Comparison of ENCODE assay signal across 21 cellular contexts in genomic region chr2:16239296-16239850, GRCh38.
"Had no signal": no experiment of that assay in that cellular context is flagged by ENCODE, and none has a peak within 500 bp of the region (broad histone marks: within the 10 kb centered on the region; RNA-seq: fewer than 3 reads in every experiment).

No MANE protein-coding gene starts in this region.

- H3K36me3 Mint-ChIP-seq: naive thymus-derived CD4-positive, alpha-beta T cell; stimulated activated memory B cell treated with anti-CD40 and anti-IgM and Interleukin-4, amounts not matched to agents 10 μg/mL and 1 μg/mL and 100 μg/mL, for 72 hours had no signal

- H3K79me2 ChIP-seq: parathyroid adenoma had no signal

- H3K27me3 ChIP-seq: right lobe of liver, stomach, transverse colon had no signal

- H3K4me1 Mint-ChIP-seq: naive thymus-derived CD4-positive, alpha-beta T cell; stimulated activated memory B cell treated with anti-CD40 and anti-IgM and Interleukin-4, amounts not matched to agents 10 μg/mL and 1 μg/mL and 100 μg/mL, for 72 hours had no signal

- H3K9me3 ChIP-seq: heart right ventricle, prostate gland, right lobe of liver, spleen, stomach, thoracic aorta, transverse colon had no signal

- H2AFZ ChIP-seq: parathyroid adenoma had no signal

- H3K4me1 ChIP-seq: heart right ventricle, parathyroid adenoma, prostate gland, right lobe of liver, spleen, stomach, transverse colon had no signal

- H3K9ac ChIP-seq: parathyroid adenoma had no signal

- H3K36me3 ChIP-seq: heart right ventricle, prostate gland, right lobe of liver, spleen, stomach, thoracic aorta, transverse colon had no signal

- H3K4me3 Mint-ChIP-seq: naive thymus-derived CD4-positive, alpha-beta T cell; neural crest cell; stimulated activated memory B cell treated with anti-CD40 and anti-IgM and Interleukin-4, amounts not matched to agents 10 μg/mL and 1 μg/mL and 100 μg/mL, for 72 hours had no signal

- H3K4me3 ChIP-seq: coronary artery, heart right ventricle, prostate gland, right lobe of liver, spleen, stomach, thoracic aorta, transverse colon had no signal

- H3K27ac ChIP-seq: coronary artery, heart right ventricle, parathyroid adenoma, prostate gland, right lobe of liver, spleen, stomach, thoracic aorta, transverse colon had no signal

- H3K27ac Mint-ChIP-seq: naive thymus-derived CD4-positive, alpha-beta T cell; stimulated activated memory B cell treated with anti-CD40 and anti-IgM and Interleukin-4, amounts not matched to agents 10 μg/mL and 1 μg/mL and 100 μg/mL, for 72 hours had no signal

- DNase-seq: central memory CD4-positive, alpha-beta T cell; effector CD8-positive, alpha-beta T cell; heart right ventricle; left colon; mammary epithelial cell; naive thymus-derived CD4-positive, alpha-beta T cell; occipital lobe; right lobe of liver; spleen; stimulated activated CD4-positive, alpha-beta T cell treated with anti-CD3 and anti-CD28 coated beads, Interleukin-15, amount 100 ng/mL, for 24 hours; stimulated activated CD4-positive, alpha-beta T cell treated with anti-CD3 and anti-CD28 coated beads, Interleukin-1b, Interleukin-23, amount 100 ng/mL, for 48 hours; stimulated activated CD4-positive, alpha-beta T cell treated with anti-CD3 and anti-CD28 coated beads, Interleukin-4, amount 100 ng/mL, for 24 hours; stomach; substantia nigra; transverse colon had no signal
